In genomic region chr10:124636271-124636993, GRCh38 we compare ENCODE assay signal across 12 cellular contexts.
DNase-seq lines count a peak whose midpoint lies in the region; ATAC-seq and TF ChIP-seq lines count a peak whose summit lies in the region.
"Had no signal": no experiment of that assay in that cellular context is flagged by ENCODE, and none has a peak within 500 bp of the region (broad histone marks: within the 10 kb centered on the region; RNA-seq: fewer than 3 reads in every experiment).

No MANE protein-coding gene starts in this region.

- H4K20me1 ChIP-seq in neural progenitor cell (ENCODE audit: low read depth) = peaks cover 6% of the 10 kb centered on the region

- H3K27me3 ChIP-seq in neural progenitor cell (no peaks in the 10 kb centered on the region), prostate gland (replicated peaks; ENCODE audit: insufficient read depth) (no peaks in the 10 kb centered on the region)
- H3K27me3 ChIP-seq: colonic mucosa had no signal

- no peak overlapping the region for H3K27ac ChIP-seq in neural progenitor cell
- H3K27ac ChIP-seq in prostate gland = no peak overlapping the region
- H3K27ac ChIP-seq: colonic mucosa had no signal

- H3K4me2 ChIP-seq in neural progenitor cell = no peak overlapping the region

- TF ChIP-seq POLR2A in prostate gland (IDR thresholded peaks at IDR 0.05) = no peak

- peaks cover 56% of the 10 kb centered on the region for H3K79me2 ChIP-seq in neural progenitor cell (ENCODE audit: low read depth)

- no peak for DNase-seq in activated CD8-positive, alpha-beta memory T cell treated with anti-CD3 and anti-CD28 coated beads, Interleukin-2, amount 10 ng/mL, durations not matched to agents 7 days and 5 days
- DNase-seq in activated CD8-positive, alpha-beta memory T cell treated with anti-CD3 and anti-CD28 coated beads, Interleukin-2, amount 50 U/mL, for 48 hours = no peak
- peak; percentile 71 for DNase-seq in Jurkat, Clone E6-1 (ENCODE audit: low read depth, low spot score)
- peak; percentile 77 for DNase-seq in activated effector memory CD4-positive, alpha-beta T cell treated with anti-CD3 and anti-CD28 coated beads, Interleukin-2, amount 50 U/mL, for 16 hours
- DNase-seq in neural progenitor cell (ENCODE audit: low spot score) (no peak), ureter (ENCODE audit: low spot score) (no peak), prostate gland (ENCODE audit: low spot score) (no peak)
- DNase-seq: colonic mucosa, mesenchymal stem cell, NCI-H2171 treated with DMSO at 0.1 percent for 48 hours, SIG-M5 had no signal

- no peak overlapping the region for H3K4me3 ChIP-seq in Jurkat, Clone E6-1 (ENCODE audit: low read length)
- H3K4me3 ChIP-seq in neural progenitor cell (no peak overlapping the region), prostate gland (no peak overlapping the region)
- H3K4me3 ChIP-seq: colonic mucosa had no signal

- no peak overlapping the region for H3K9ac ChIP-seq in neural progenitor cell

- H3K4me1 ChIP-seq in neural progenitor cell (peaks cover 23% of the 10 kb centered on the region), prostate gland (replicated peaks) (peaks cover 5% of the 10 kb centered on the region)
- H3K4me1 ChIP-seq: colonic mucosa had no signal

- TF ChIP-seq CTCF in neural progenitor cell (IDR thresholded peaks at IDR 0.05) (peak; percentile 20), prostate gland (IDR thresholded peaks at IDR 0.05) (no peak)

- peak; percentile 35 for ATAC-seq in activated CD8-positive, alpha-beta memory T cell treated with anti-CD3 and anti-CD28 coated beads, Interleukin-2, amount 10 ng/mL, durations not matched to agents 7 days and 5 days
- ATAC-seq in GM19328 (IDR thresholded peaks at IDR 0.05; ENCODE audit: unreplicated experiment) = no peak

- H3K27me3 Mint-ChIP-seq in activated CD8-positive, alpha-beta memory T cell treated with anti-CD3 and anti-CD28 coated beads, Interleukin-2, amount 10 ng/mL, durations not matched to agents 7 days and 5 days = no peaks in the 10 kb centered on the region
- H3K27me3 Mint-ChIP-seq in neural progenitor cell (ENCODE audit: insufficient read depth, low read depth) = peaks cover 2% of the 10 kb centered on the region

- H3K4me3 Mint-ChIP-seq in activated CD8-positive, alpha-beta memory T cell treated with anti-CD3 and anti-CD28 coated beads, Interleukin-2, amount 10 ng/mL, durations not matched to agents 7 days and 5 days = no peak overlapping the region
- no peak overlapping the region for H3K4me3 Mint-ChIP-seq in neural progenitor cell

- H3K27ac Mint-ChIP-seq in activated CD8-positive, alpha-beta memory T cell treated with anti-CD3 and anti-CD28 coated beads, Interleukin-2, amount 10 ng/mL, durations not matched to agents 7 days and 5 days = peak overlapping the region; percentile 46
- no peak overlapping the region for H3K27ac Mint-ChIP-seq in neural progenitor cell

- intact Hi-C loops in prostate gland (cut with DNase I) = no loop called here

- H3F3A ChIP-seq in neural progenitor cell (ENCODE audit: low read depth) = no peaks in the 10 kb centered on the region

- no peaks in the 10 kb centered on the region for H3K36me3 ChIP-seq in neural progenitor cell
- H3K36me3 ChIP-seq in prostate gland = no peaks in the 10 kb centered on the region
- H3K36me3 ChIP-seq: colonic mucosa had no signal

- H3K9me3 ChIP-seq in neural progenitor cell (ENCODE audit: low read depth) (no peaks in the 10 kb centered on the region), prostate gland (no peaks in the 10 kb centered on the region)
- H3K9me3 ChIP-seq: colonic mucosa had no signal

- H2AFZ ChIP-seq in neural progenitor cell (replicated peaks) = no peak overlapping the region

- 84% methylated on average over 19 of the region's 19 CpGs for WGBS in prostate gland

- CTCF ChIA-PET in activated CD8-positive, alpha-beta memory T cell treated with anti-CD3 and anti-CD28 coated beads, Interleukin-2, amount 10 ng/mL, durations not matched to agents 7 days and 5 days (lab: Charles Lee) = interaction anchor here (1.0 to 2.1 kb wide), 5 partner anchors 10 to 83 kb away, joined by 3 to 8 read pairs (median 4); no protein-coding TSS in a partner anchor

- peaks cover 28% of the 10 kb centered on the region for H3K36me3 Mint-ChIP-seq in activated CD8-positive, alpha-beta memory T cell treated with anti-CD3 and anti-CD28 coated beads, Interleukin-2, amount 10 ng/mL, durations not matched to agents 7 days and 5 days
- peaks cover 11% of the 10 kb centered on the region for H3K36me3 Mint-ChIP-seq in neural progenitor cell

- no peaks in the 10 kb centered on the region for H3K9me3 Mint-ChIP-seq in activated CD8-positive, alpha-beta memory T cell treated with anti-CD3 and anti-CD28 coated beads, Interleukin-2, amount 10 ng/mL, durations not matched to agents 7 days and 5 days (ENCODE audit: low read depth)
- no peaks in the 10 kb centered on the region for H3K9me3 Mint-ChIP-seq in neural progenitor cell

- H3K4me1 Mint-ChIP-seq in activated CD8-positive, alpha-beta memory T cell treated with anti-CD3 and anti-CD28 coated beads, Interleukin-2, amount 10 ng/mL, durations not matched to agents 7 days and 5 days = peaks cover 51% of the 10 kb centered on the region
- peaks cover 12% of the 10 kb centered on the region for H3K4me1 Mint-ChIP-seq in neural progenitor cell

Comparison
In these comparisons a context has a peak if more than half of its experiments do, and no peak if none do; other contexts are left out.
1. DNase-seq: peak in Jurkat, Clone E6-1 (single experiment) and activated effector memory CD4-positive, alpha-beta T cell treated with anti-CD3 and anti-CD28 coated beads, Interleukin-2, amount 50 U/mL, for 16 hours (single experiment); none in activated CD8-positive, alpha-beta memory T cell treated with anti-CD3 and anti-CD28 coated beads, Interleukin-2, amount 10 ng/mL, durations not matched to agents 7 days and 5 days (single experiment), activated CD8-positive, alpha-beta memory T cell treated with anti-CD3 and anti-CD28 coated beads, Interleukin-2, amount 50 U/mL, for 48 hours (single experiment), neural progenitor cell (single experiment), ureter (single experiment) and prostate gland (single experiment).